10 cellular contexts compared by ENCODE assay signal in genomic region chr1:11790101-11790879, GRCh38. TPM values are rescaled to one million over a fixed set of nuclear protein-coding genes. Genes with fewer than 3 reads are reported as not detected.
A peak's percentile ranks its signal among the peaks of the same experiment; 100 is the strongest.
DNase-seq lines count a peak whose midpoint lies in the region; ATAC-seq and TF ChIP-seq lines count a peak whose summit lies in the region.
"Had no signal": no experiment of that assay in that cellular context is flagged by ENCODE, and none has a peak within 500 bp of the region (broad histone marks: within the 10 kb centered on the region; RNA-seq: fewer than 3 reads in every experiment).

No MANE protein-coding gene starts in this region.

- H3K4me3 ChIP-seq in esophagus (ENCODE audit: low read depth in 1 of 2, low read length in 2 of 2) (no peak overlapping the region), osteoblast (ENCODE audit: insufficient read depth, low read length) (peak overlapping the region; percentile 8), transverse colon (no peak overlapping the region)
- H3K4me3 ChIP-seq: MG63 had no signal

- H3K27me3 Mint-ChIP-seq in WTC11 (ENCODE audit: low read depth) = no peaks in the 10 kb centered on the region

- no peak for DNase-seq in WTC11 (ENCODE audit: low spot score)
- no peak for DNase-seq in osteoblast (ENCODE audit: insufficient read length, low spot score, missing footprints)
- DNase-seq in transverse colon = no peak
- DNase-seq in HUDEP-2 (lab: John Stamatoyannopoulos, UW; ENCODE audit: unreplicated experiment in 76 of 76) = no peak
- no peak for DNase-seq in GM10248 (ENCODE audit: extremely low spot score)
- no peak for DNase-seq in DMS53 treated with DMSO at 0.1 percent for 48 hours (lab: John Stamatoyannopoulos, UW; ENCODE audit: unreplicated experiment)
- DNase-seq: retina, T-helper 2 cell had no signal

- WGBS in esophagus, 2 donors = 79 to 80% methylated on average over 20 of the region's 20 CpGs
- 86% methylated on average over 20 of the region's 20 CpGs; no CpG with 5 or more reads in 1 of the 2 donors for WGBS in transverse colon (ENCODE audit: low coverage in 1 of 2), 2 donors

- H3K27ac ChIP-seq in esophagus (ENCODE audit: low read depth in 2 of 2, low read length in 1 of 2) (peak overlapping the region; percentile 90 to 96), osteoblast (ENCODE audit: low read depth, low read length) (peak overlapping the region; percentile 71), transverse colon (peak overlapping the region; percentile 82 to 92 (median 84))

- peaks cover 31% of the 10 kb centered on the region for H3K4me1 Mint-ChIP-seq in WTC11

- no peaks in the 10 kb centered on the region for H4K20me1 ChIP-seq in osteoblast (ENCODE audit: insufficient read depth, low read length)

- H3K36me3 ChIP-seq in esophagus (ENCODE audit: control insufficient read depth in 2 of 2, insufficient read depth in 2 of 2, low read length in 1 of 2) = peaks cover 8 to 28% of the 10 kb centered on the region in 2 donors
- peaks cover 29% of the 10 kb centered on the region for H3K36me3 ChIP-seq in osteoblast (ENCODE audit: insufficient read depth, low read length)
- H3K36me3 ChIP-seq in transverse colon = peaks cover 0 to 12% (median 2%) of the 10 kb centered on the region in 4 donors
- H3K36me3 ChIP-seq: MG63 had no signal

- CTCF ChIA-PET in WTC11 (lab: Charles Lee) (no interaction called here), GM10248 (lab: Yijun Ruan, JAX) (no interaction called here)

- peak overlapping the region; percentile 26 for H3K27ac Mint-ChIP-seq in WTC11

- H3K4me2 ChIP-seq in osteoblast (ENCODE audit: insufficient read depth, low read length) = peak overlapping the region; percentile 33

- POLR2A ChIA-PET in WTC11 (lab: Charles Lee) (no interaction called here), GM10248 (lab: Yijun Ruan, JAX) (no interaction called here)

- TF ChIP-seq EP300 in transverse colon (IDR thresholded peaks at IDR 0.05; ENCODE audit: low read depth) = no peak

- H2AFZ ChIP-seq in osteoblast (ENCODE audit: low read length) = peak overlapping the region; percentile 33

- intact Hi-C loops in transverse colon (cut with DNase I; ENCODE audit: low total_unique reads) = no loop called here

- in situ Hi-C loops in transverse colon (cut with MboI; ENCODE audit: low pct_ligation_motif_present in 1 of 4, low pct_unique_long_range_greater_than_20kb in 1 of 4, low sequenced_read_pairs in 3 of 4) = no loop called here

- H3K27me3 ChIP-seq in esophagus (ENCODE audit: control insufficient read depth in 1 of 2, insufficient read depth in 2 of 2, low read length in 2 of 2) (no peaks in the 10 kb centered on the region), osteoblast (ENCODE audit: insufficient read depth, low read length) (no peaks in the 10 kb centered on the region), transverse colon (no peaks in the 10 kb centered on the region)
- H3K27me3 ChIP-seq: MG63 had no signal

- H3K9me3 Mint-ChIP-seq in WTC11 = no peaks in the 10 kb centered on the region

- peaks cover 31% of the 10 kb centered on the region for H3K36me3 Mint-ChIP-seq in WTC11

- H3K4me1 ChIP-seq in esophagus (ENCODE audit: control insufficient read depth in 2 of 2, insufficient read depth in 2 of 2, low read length in 1 of 2) (peaks cover 13 to 48% of the 10 kb centered on the region in 2 donors), osteoblast (ENCODE audit: insufficient read depth, low read length) (peaks cover 23% of the 10 kb centered on the region), transverse colon (peaks cover 41 to 59% (median 48%) of the 10 kb centered on the region in 4 donors)

- no peaks in the 10 kb centered on the region for H3K79me2 ChIP-seq in osteoblast (ENCODE audit: insufficient read depth, low read length)

- TF ChIP-seq POLR2A in transverse colon (IDR thresholded peaks at IDR 0.05) = no peak

- no peak for TF ChIP-seq CTCF in WTC11 (IDR thresholded peaks at IDR 0.05)
- TF ChIP-seq CTCF in osteoblast (IDR thresholded peaks at IDR 0.05; ENCODE audit: extremely low read depth, low read depth, low read length) = no peak
- TF ChIP-seq CTCF in transverse colon (IDR thresholded peaks at IDR 0.05) = no peak
- no peak for TF ChIP-seq CTCF in GM10248 (IDR thresholded peaks at IDR 0.05; ENCODE audit: control extremely low read depth, extremely low read depth, low read depth, missing control alignments)

- H3K9me3 ChIP-seq in esophagus (ENCODE audit: control insufficient read depth in 2 of 2, insufficient read depth in 1 of 2, low read depth in 1 of 2, low read length in 1 of 2) = no peaks in the 10 kb centered on the region
- no peaks in the 10 kb centered on the region for H3K9me3 ChIP-seq in osteoblast (ENCODE audit: low read depth, low read length)
- H3K9me3 ChIP-seq in transverse colon = no peaks in the 10 kb centered on the region
- H3K9me3 ChIP-seq: MG63 had no signal

- no peak for ATAC-seq in WTC11

- H3K4me3 Mint-ChIP-seq in WTC11 = no peak overlapping the region

TF ChIP-seq in WTC11, 78 proteins besides CTCF, POLR2A, EP300 and RAD21 (continues in another document):
- TF ChIP-seq, protein P1, sequence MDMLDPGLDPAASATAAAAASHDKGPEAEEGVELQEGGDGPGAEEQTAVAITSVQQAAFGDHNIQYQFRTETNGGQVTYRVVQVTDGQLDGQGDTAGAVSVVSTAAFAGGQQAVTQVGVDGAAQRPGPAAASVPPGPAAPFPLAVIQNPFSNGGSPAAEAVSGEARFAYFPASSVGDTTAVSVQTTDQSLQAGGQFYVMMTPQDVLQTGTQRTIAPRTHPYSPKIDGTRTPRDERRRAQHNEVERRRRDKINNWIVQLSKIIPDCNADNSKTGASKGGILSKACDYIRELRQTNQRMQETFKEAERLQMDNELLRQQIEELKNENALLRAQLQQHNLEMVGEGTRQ (CRISPR knock-in tag; IDR thresholded peaks at IDR 0.05) = no peak
- TF ChIP-seq, protein P2, sequence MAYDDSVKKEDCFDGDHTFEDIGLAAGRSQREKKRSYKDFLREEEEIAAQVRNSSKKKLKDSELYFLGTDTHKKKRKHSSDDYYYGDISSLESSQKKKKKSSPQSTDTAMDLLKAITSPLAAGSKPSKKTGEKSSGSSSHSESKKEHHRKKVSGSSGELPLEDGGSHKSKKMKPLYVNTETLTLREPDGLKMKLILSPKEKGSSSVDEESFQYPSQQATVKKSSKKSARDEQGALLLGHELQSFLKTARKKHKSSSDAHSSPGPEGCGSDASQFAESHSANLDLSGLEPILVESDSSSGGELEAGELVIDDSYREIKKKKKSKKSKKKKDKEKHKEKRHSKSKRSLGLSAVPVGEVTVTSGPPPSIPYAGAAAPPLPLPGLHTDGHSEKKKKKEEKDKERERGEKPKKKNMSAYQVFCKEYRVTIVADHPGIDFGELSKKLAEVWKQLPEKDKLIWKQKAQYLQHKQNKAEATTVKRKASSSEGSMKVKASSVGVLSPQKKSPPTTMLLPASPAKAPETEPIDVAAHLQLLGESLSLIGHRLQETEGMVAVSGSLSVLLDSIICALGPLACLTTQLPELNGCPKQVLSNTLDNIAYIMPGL (CRISPR knock-in tag; IDR thresholded peaks at IDR 0.05) = no peak
- TF ChIP-seq, protein P3, sequence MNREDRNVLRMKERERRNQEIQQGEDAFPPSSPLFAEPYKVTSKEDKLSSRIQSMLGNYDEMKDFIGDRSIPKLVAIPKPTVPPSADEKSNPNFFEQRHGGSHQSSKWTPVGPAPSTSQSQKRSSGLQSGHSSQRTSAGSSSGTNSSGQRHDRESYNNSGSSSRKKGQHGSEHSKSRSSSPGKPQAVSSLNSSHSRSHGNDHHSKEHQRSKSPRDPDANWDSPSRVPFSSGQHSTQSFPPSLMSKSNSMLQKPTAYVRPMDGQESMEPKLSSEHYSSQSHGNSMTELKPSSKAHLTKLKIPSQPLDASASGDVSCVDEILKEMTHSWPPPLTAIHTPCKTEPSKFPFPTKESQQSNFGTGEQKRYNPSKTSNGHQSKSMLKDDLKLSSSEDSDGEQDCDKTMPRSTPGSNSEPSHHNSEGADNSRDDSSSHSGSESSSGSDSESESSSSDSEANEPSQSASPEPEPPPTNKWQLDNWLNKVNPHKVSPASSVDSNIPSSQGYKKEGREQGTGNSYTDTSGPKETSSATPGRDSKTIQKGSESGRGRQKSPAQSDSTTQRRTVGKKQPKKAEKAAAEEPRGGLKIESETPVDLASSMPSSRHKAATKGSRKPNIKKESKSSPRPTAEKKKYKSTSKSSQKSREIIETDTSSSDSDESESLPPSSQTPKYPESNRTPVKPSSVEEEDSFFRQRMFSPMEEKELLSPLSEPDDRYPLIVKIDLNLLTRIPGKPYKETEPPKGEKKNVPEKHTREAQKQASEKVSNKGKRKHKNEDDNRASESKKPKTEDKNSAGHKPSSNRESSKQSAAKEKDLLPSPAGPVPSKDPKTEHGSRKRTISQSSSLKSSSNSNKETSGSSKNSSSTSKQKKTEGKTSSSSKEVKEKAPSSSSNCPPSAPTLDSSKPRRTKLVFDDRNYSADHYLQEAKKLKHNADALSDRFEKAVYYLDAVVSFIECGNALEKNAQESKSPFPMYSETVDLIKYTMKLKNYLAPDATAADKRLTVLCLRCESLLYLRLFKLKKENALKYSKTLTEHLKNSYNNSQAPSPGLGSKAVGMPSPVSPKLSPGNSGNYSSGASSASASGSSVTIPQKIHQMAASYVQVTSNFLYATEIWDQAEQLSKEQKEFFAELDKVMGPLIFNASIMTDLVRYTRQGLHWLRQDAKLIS (CRISPR knock-in tag; IDR thresholded peaks at IDR 0.05; ENCODE audit: borderline replicate concordance) = no peak
- TF ChIP-seq CREB1 (CRISPR knock-in tag; IDR thresholded peaks at IDR 0.05) (no peak), ZBTB21 (CRISPR knock-in tag; IDR thresholded peaks at IDR 0.05; ENCODE audit: borderline replicate concordance) (no peak)

RNA-seq across cellular contexts. Expression of gene MTHFR, which starts 15.5 kb away (rescaled TPM):
- total RNA-seq in WTC11 (2021) (19.4 to 23.4 TPM (median 22.6 TPM) in 3 replicates), osteoblast (32.6 and 34.5 TPM in 2 replicates), transverse colon (100 to 1,000 TPM in 1 of 4 donors, 10 to 100 TPM in 3; 42.8 to 141 (median 48.3) TPM)
- 1 to 10 TPM; 8.2 to 9.4 TPM for polyA plus RNA-seq in esophagus

RNA-seq across cellular contexts. Expression of gene CLCN6, which starts 15.7 kb away (rescaled TPM):
- 20.0 to 22.3 TPM (median 20.8 TPM) in 3 replicates for total RNA-seq in WTC11 (2021)
- 1 to 10 TPM; 4.9 to 9.1 TPM for polyA plus RNA-seq in esophagus
- 21.0 and 22.4 TPM in 2 replicates for total RNA-seq in osteoblast
- total RNA-seq in transverse colon = 100 to 1,000 TPM in 1 of 4 donors, 10 to 100 TPM in 3; 14.0 to 184 (median 30.7) TPM

RNA-seq across cellular contexts. Expression of gene C1orf167, which starts 28.3 kb away (rescaled TPM):
- 1.2 to 3.1 TPM (median 2.8 TPM) in 3 replicates for total RNA-seq in WTC11 (2021)
- polyA plus RNA-seq in esophagus = 1 to 10 TPM in 1 of 2 donors, under 1 TPM in 1; 0.98 to 1.3 TPM
- total RNA-seq in osteoblast = under 0.01 TPM in 1 of 2 replicates, not detected in the other
- under 1 TPM in 1 of 4 donors, not detected in 3; 0.48 TPM for total RNA-seq in transverse colon

RNA-seq across cellular contexts. Expression of gene AGTRAP, which starts 54.4 kb away (rescaled TPM):
- total RNA-seq in WTC11 (2021) (81.6 to 102 TPM (median 101 TPM) in 3 replicates), osteoblast (47.7 and 56.5 TPM in 2 replicates), transverse colon (10 to 100 TPM in 3 of 4 donors, 1 to 10 TPM in 1; 1.2 to 27.0 (median 22.7) TPM)
- polyA plus RNA-seq in esophagus = 10 to 100 TPM; 23.7 to 34.6 TPM

RNA-seq across cellular contexts. Expression of gene NPPA, which starts 57.3 kb away (rescaled TPM):
- total RNA-seq in WTC11 (2021) (not detected in 3 replicates), osteoblast (not detected in 2 replicates), transverse colon (not detected)
- polyA plus RNA-seq in esophagus = under 1 TPM; 0.11 to 0.63 TPM
